Comparison of ENCODE assay signal across 11 cellular contexts in genomic region chr17:17346428-17347233, GRCh38.
"Had no signal": no experiment of that assay in that cellular context is flagged by ENCODE, and none has a peak within 500 bp of the region (broad histone marks: within the 10 kb centered on the region; RNA-seq: fewer than 3 reads in every experiment).

No MANE protein-coding gene starts in this region.

- H3K9me3 ChIP-seq: esophagus muscularis mucosa, ovary, transverse colon had no signal

- H3K4me1 ChIP-seq: transverse colon had no signal

- H3K27me3 ChIP-seq: dorsolateral prefrontal cortex, ovary, transverse colon had no signal

- ATAC-seq: activated naive CD4-positive, alpha-beta T cell treated with anti-CD3 and anti-CD28 coated beads, Interleukin-2, amount 50 U/mL, for 72 hours had no signal

- H3K36me3 ChIP-seq: ovary, transverse colon had no signal

- H3K27ac ChIP-seq: dorsolateral prefrontal cortex, esophagus muscularis mucosa, ovary, transverse colon had no signal

- H3K4me3 ChIP-seq: dorsolateral prefrontal cortex, esophagus muscularis mucosa, ovary, transverse colon had no signal

- DNase-seq: activated CD4-positive, alpha-beta T cell treated with anti-CD3 and anti-CD28 coated beads for 48 hours; activated T-cell treated with anti-CD3 and anti-CD28 coated beads for 4 hours; glutamatergic neuron; mesendoderm; retina; small intestine; transverse colon had no signal
